In the genomic region with DNA sequence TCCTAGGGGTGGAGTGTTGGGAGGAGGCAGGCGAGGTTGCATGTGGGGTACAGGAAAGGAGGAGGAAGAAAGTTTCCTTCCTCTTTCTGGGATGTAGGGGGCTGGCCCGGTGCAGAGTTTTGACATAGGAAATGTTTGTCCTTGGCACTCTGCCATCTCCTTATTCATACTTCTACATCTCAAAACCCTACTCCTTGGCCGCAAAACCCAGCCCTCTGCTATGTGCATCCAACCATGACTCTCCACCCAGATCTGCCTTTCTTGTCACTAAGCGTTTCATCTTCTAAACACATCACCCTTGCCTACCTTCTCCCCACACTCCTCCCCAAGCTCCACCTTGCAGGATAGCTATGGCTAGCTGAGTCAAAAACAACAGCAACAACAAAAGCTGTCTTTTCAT, we compare ENCODE assay signal across 8 cellular contexts. TPM values are rescaled to one million over a fixed set of nuclear protein-coding genes. Genes with fewer than 3 reads are reported as not detected.
DNase-seq lines count a peak whose midpoint lies in the region; ATAC-seq and TF ChIP-seq lines count a peak whose summit lies in the region.
"Not testable (repeated sequence)": the region's sequence is repeated elsewhere in the genome, so short reads cannot be mapped to it uniquely, and the experiment has no call there.

No MANE protein-coding gene starts in this region.

- H3K27me3 Mint-ChIP-seq in activated T-cell treated with anti-CD3 and anti-CD28 coated beads, Interleukin-2, amount 50 U/mL, for 72 hours (ENCODE audit: low read depth); naive thymus-derived CD8-positive, alpha-beta T cell: not testable (repeated sequence)

- H3K9me3 Mint-ChIP-seq in activated T-cell treated with anti-CD3 and anti-CD28 coated beads, Interleukin-2, amount 50 U/mL, for 72 hours; naive thymus-derived CD8-positive, alpha-beta T cell: not testable (repeated sequence)

- DNase-seq in SKM-1 treated with dmso at 0.1 percent for 144 hours (lab: John Stamatoyannopoulos, UW; ENCODE audit: unreplicated experiment) = peak; percentile 87
- peak; percentile 61 to 81 for DNase-seq in activated T-cell treated with anti-CD3 and anti-CD28 coated beads, Interleukin-2, amount 50 U/mL, for 72 hours
- peak; percentile 15 for DNase-seq in esophagus squamous epithelium (lab: John Stamatoyannopoulos, UW)
- DNase-seq in naive thymus-derived CD8-positive, alpha-beta T cell = peak; percentile 22 to 87 (median 64)
- DNase-seq in substantia nigra (lab: John Stamatoyannopoulos, UW) = peak in 3 of 49 donors; percentile 2 to 23 (median 22)

- peaks cover 12 to 17% (median 12%) of the 10 kb centered on the region in 3 donors for H3K4me1 ChIP-seq in esophagus squamous epithelium

- peak; percentile 98 for ATAC-seq in GM18502 (IDR thresholded peaks at IDR 0.05; ENCODE audit: poor library complexity, unreplicated experiment)
- peak; percentile 98 for ATAC-seq in GM21786 (IDR thresholded peaks at IDR 0.05; ENCODE audit: unreplicated experiment)
- ATAC-seq in HG03521 (IDR thresholded peaks at IDR 0.05; ENCODE audit: unreplicated experiment) = peak; percentile 99
- peak; percentile 97 to 99 for ATAC-seq in activated T-cell treated with anti-CD3 and anti-CD28 coated beads, Interleukin-2, amount 50 U/mL, for 72 hours (replicated peaks in 1 of 2)
- peak; percentile 86 to 88 for ATAC-seq in naive thymus-derived CD8-positive, alpha-beta T cell

- TF ChIP-seq CTCF in esophagus squamous epithelium (IDR thresholded peaks at IDR 0.05) = not testable (repeated sequence)

- H3K27ac ChIP-seq in esophagus squamous epithelium (peak overlapping the region in 1 of 4 donors; percentile 13), substantia nigra (ENCODE audit: low read depth, low read length, poor library complexity, severe bottlenecking) (peak overlapping the region; percentile 63)

- TF ChIP-seq POLR2A in esophagus squamous epithelium (IDR thresholded peaks at IDR 0.05) = not testable (repeated sequence)

- H3K36me3 Mint-ChIP-seq in activated T-cell treated with anti-CD3 and anti-CD28 coated beads, Interleukin-2, amount 50 U/mL, for 72 hours (ENCODE audit: insufficient read depth in 2 of 2); naive thymus-derived CD8-positive, alpha-beta T cell: not testable (repeated sequence)

- H3K4me1 Mint-ChIP-seq in activated T-cell treated with anti-CD3 and anti-CD28 coated beads, Interleukin-2, amount 50 U/mL, for 72 hours (ENCODE audit: low read depth) = peaks cover 46% of the 10 kb centered on the region
- peaks cover 23 to 61% (median 57%) of the 10 kb centered on the region in 4 donors for H3K4me1 Mint-ChIP-seq in naive thymus-derived CD8-positive, alpha-beta T cell

- H3K36me3 ChIP-seq in esophagus squamous epithelium = not testable (repeated sequence)

- intact Hi-C loops in esophagus squamous epithelium (cut with DNase I) = not testable (repeated sequence)

- WGBS in esophagus squamous epithelium, 2 donors = 10 to 19% methylated on average over 3 to 4 of the region's 4 CpGs

- not testable (repeated sequence) for H3K9me3 ChIP-seq in esophagus squamous epithelium

- not testable (repeated sequence) for H3K27ac Mint-ChIP-seq in activated T-cell treated with anti-CD3 and anti-CD28 coated beads, Interleukin-2, amount 50 U/mL, for 72 hours
- peak overlapping the region; percentile 84 to 98 (median 96) for H3K27ac Mint-ChIP-seq in naive thymus-derived CD8-positive, alpha-beta T cell

- not testable (repeated sequence) for H3K4me3 ChIP-seq in esophagus squamous epithelium

- H3K27me3 ChIP-seq in esophagus squamous epithelium = not testable (repeated sequence)

- POLR2A ChIA-PET in naive thymus-derived CD8-positive, alpha-beta T cell (lab: Charles Lee) = interaction anchor here (1.6 kb wide), 1 partner anchor 40 kb away, joined by 3 read pairs; no protein-coding TSS in a partner anchor

- peak overlapping the region; percentile 64 to 86 for H3K4me3 Mint-ChIP-seq in activated T-cell treated with anti-CD3 and anti-CD28 coated beads, Interleukin-2, amount 50 U/mL, for 72 hours
- H3K4me3 Mint-ChIP-seq in naive thymus-derived CD8-positive, alpha-beta T cell = peak overlapping the region; percentile 73 to 92 (median 84)

RNA-seq across cellular contexts. Expression of a gene that starts 48.1 kb away (rescaled TPM):
- total RNA-seq in activated T-cell treated with anti-CD3 and anti-CD28 coated beads, Interleukin-2, amount 50 U/mL, for 72 hours = 10 to 100 TPM; 39.3 to 41.5 TPM
- 10 to 100 TPM; 25.6 to 44.3 (median 30.8) TPM for total RNA-seq in esophagus squamous epithelium
- 10 to 100 TPM; 21.0 to 23.7 TPM for total RNA-seq in naive thymus-derived CD8-positive, alpha-beta T cell
- 10 to 100 TPM in 1 of 3 donors, 1 to 10 TPM in 2; 3.5 to 10.4 (median 6.8) TPM for polyA plus RNA-seq in naive thymus-derived CD8-positive, alpha-beta T cell
